In the genomic region with DNA sequence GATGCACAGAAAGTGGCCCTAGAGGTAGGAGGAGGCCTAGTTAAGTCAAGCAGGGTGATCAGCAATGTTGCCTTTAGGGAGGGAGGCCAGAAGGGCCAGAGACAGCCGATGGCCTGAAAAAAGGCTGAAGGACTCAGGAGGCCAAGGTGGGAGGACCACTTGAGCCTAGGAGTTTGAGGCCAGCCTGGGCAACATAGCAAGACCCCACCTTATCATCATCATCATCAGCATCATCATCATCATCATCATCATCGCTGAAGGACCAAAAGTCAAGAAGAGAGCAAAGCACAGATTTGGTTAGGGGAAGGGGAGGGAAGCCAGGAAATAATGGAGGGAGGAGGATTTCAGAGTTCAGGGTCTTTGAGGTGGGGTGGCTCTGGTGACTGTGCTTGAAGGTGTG, we compare ENCODE assay signal across 1 cellular context.
TF ChIP-seq lines count a peak whose summit lies in the region.

No MANE protein-coding gene starts in this region.

TF ChIP-seq in WTC11, 78 proteins besides CTCF, POLR2A, EP300 and RAD21 (continued from another document):
- TF ChIP-seq, protein P1, sequence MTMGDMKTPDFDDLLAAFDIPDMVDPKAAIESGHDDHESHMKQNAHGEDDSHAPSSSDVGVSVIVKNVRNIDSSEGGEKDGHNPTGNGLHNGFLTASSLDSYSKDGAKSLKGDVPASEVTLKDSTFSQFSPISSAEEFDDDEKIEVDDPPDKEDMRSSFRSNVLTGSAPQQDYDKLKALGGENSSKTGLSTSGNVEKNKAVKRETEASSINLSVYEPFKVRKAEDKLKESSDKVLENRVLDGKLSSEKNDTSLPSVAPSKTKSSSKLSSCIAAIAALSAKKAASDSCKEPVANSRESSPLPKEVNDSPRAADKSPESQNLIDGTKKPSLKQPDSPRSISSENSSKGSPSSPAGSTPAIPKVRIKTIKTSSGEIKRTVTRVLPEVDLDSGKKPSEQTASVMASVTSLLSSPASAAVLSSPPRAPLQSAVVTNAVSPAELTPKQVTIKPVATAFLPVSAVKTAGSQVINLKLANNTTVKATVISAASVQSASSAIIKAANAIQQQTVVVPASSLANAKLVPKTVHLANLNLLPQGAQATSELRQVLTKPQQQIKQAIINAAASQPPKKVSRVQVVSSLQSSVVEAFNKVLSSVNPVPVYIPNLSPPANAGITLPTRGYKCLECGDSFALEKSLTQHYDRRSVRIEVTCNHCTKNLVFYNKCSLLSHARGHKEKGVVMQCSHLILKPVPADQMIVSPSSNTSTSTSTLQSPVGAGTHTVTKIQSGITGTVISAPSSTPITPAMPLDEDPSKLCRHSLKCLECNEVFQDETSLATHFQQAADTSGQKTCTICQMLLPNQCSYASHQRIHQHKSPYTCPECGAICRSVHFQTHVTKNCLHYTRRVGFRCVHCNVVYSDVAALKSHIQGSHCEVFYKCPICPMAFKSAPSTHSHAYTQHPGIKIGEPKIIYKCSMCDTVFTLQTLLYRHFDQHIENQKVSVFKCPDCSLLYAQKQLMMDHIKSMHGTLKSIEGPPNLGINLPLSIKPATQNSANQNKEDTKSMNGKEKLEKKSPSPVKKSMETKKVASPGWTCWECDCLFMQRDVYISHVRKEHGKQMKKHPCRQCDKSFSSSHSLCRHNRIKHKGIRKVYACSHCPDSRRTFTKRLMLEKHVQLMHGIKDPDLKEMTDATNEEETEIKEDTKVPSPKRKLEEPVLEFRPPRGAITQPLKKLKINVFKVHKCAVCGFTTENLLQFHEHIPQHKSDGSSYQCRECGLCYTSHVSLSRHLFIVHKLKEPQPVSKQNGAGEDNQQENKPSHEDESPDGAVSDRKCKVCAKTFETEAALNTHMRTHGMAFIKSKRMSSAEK (CRISPR knock-in tag; IDR thresholded peaks at IDR 0.05; ENCODE audit: borderline replicate concordance), result no peak
- no peak for TF ChIP-seq NFE2L1 (CRISPR knock-in tag; IDR thresholded peaks at IDR 0.05)
- no peak for TF ChIP-seq GABPB1 (CRISPR knock-in tag; IDR thresholded peaks at IDR 0.05)
- TF ChIP-seq, protein P2, sequence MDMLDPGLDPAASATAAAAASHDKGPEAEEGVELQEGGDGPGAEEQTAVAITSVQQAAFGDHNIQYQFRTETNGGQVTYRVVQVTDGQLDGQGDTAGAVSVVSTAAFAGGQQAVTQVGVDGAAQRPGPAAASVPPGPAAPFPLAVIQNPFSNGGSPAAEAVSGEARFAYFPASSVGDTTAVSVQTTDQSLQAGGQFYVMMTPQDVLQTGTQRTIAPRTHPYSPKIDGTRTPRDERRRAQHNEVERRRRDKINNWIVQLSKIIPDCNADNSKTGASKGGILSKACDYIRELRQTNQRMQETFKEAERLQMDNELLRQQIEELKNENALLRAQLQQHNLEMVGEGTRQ (CRISPR knock-in tag; IDR thresholded peaks at IDR 0.05), result no peak
